In genomic region chr15:96595951-96596350, GRCh38 we compare ENCODE assay signal across 1 cellular context.
TF ChIP-seq lines count a peak whose summit lies in the region.

No MANE protein-coding gene starts in this region.

TF ChIP-seq in HepG2, 621 proteins besides CTCF, POLR2A, EP300 and RAD21 (continued from another document):
- 0 out of 2 replicates have a peak, but pooled peaks have one; percentile 22 for TF ChIP-seq ARID5B (CRISPR knock-in tag; IDR thresholded peaks at IDR 0.05)
- no peak for TF ChIP-seq ZNF468 (CRISPR knock-in tag; IDR thresholded peaks at IDR 0.05)
- no peak for TF ChIP-seq ATF5 (CRISPR knock-in tag; IDR thresholded peaks at IDR 0.05; ENCODE audit: low read depth)
- 0 out of 2 replicates have a peak, but pooled peaks have one; percentile 39 for TF ChIP-seq AHDC1 (CRISPR knock-in tag; IDR thresholded peaks at IDR 0.05; ENCODE audit: borderline replicate concordance)
- no peak for TF ChIP-seq SOX13 (IDR thresholded peaks at IDR 0.05)
- no peak for TF ChIP-seq SOX13 (CRISPR knock-in tag; conservative IDR thresholded peaks at IDR 0.05 in 1 of 2, IDR thresholded peaks at IDR 0.05 in 1 of 2)
- TF ChIP-seq FOXO1 (CRISPR knock-in tag; IDR thresholded peaks at IDR 0.05), result peak; percentile 34; the same call in 1 of the 2 replicates
- no peak for TF ChIP-seq MTA3 (CRISPR knock-in tag; IDR thresholded peaks at IDR 0.05)
- no peak for TF ChIP-seq ZNF713 (CRISPR knock-in tag; IDR thresholded peaks at IDR 0.05)
- no peak for TF ChIP-seq ZNF224 (CRISPR knock-in tag; IDR thresholded peaks at IDR 0.05)
- TF ChIP-seq AGO1 (IDR thresholded peaks at IDR 0.05; ENCODE audit: low read depth, low read length, poor library complexity, severe bottlenecking), result no peak
- TF ChIP-seq RELA (CRISPR knock-in tag; IDR thresholded peaks at IDR 0.05), result no peak
- no peak for TF ChIP-seq KLF12 (CRISPR knock-in tag; IDR thresholded peaks at IDR 0.05; ENCODE audit: borderline replicate concordance)
- TF ChIP-seq HDAC1 (CRISPR knock-in tag; IDR thresholded peaks at IDR 0.05), result 0 out of 2 replicates have a peak, but pooled peaks have one; percentile 21
- TF ChIP-seq ZSCAN22 (CRISPR knock-in tag; IDR thresholded peaks at IDR 0.05), result no peak
- no peak for TF ChIP-seq ZNF563 (CRISPR knock-in tag; IDR thresholded peaks at IDR 0.05)
- TF ChIP-seq ZMAT3 (CRISPR knock-in tag; conservative IDR thresholded peaks at IDR 0.05), result no peak
- TF ChIP-seq BCL6 (CRISPR knock-in tag; IDR thresholded peaks at IDR 0.05), result peak; percentile 34; the same call in 1 of the 2 replicates
- TF ChIP-seq ZNF564 (CRISPR knock-in tag; IDR thresholded peaks at IDR 0.05), result peak; percentile 68; the same call in 1 of the 2 replicates
- no peak for TF ChIP-seq FOXA1 (IDR thresholded peaks at IDR 0.05)
- peak; percentile 62 for TF ChIP-seq FOXA1 (CRISPR knock-in tag; IDR thresholded peaks at IDR 0.05)
- TF ChIP-seq KLF11 (CRISPR knock-in tag; IDR thresholded peaks at IDR 0.05), result no peak
- no peak for TF ChIP-seq MAFG (CRISPR knock-in tag; IDR thresholded peaks at IDR 0.05)
- no peak for TF ChIP-seq FOSL1 (CRISPR knock-in tag; IDR thresholded peaks at IDR 0.05; ENCODE audit: borderline replicate concordance)
- TF ChIP-seq RFXANK (CRISPR knock-in tag; IDR thresholded peaks at IDR 0.05), result no peak
- TF ChIP-seq POGZ (CRISPR knock-in tag; IDR thresholded peaks at IDR 0.05), result 0 out of 2 replicates have a peak, but pooled peaks have one; percentile 33
- TF ChIP-seq HNF4A (CRISPR knock-in tag; IDR thresholded peaks at IDR 0.05), result peak; percentile 70
- no peak for TF ChIP-seq ZNF749 (CRISPR knock-in tag; IDR thresholded peaks at IDR 0.05; ENCODE audit: borderline replicate concordance)
- no peak for TF ChIP-seq ZXDC (CRISPR knock-in tag; IDR thresholded peaks at IDR 0.05)
- TF ChIP-seq ZNF570 (CRISPR knock-in tag; IDR thresholded peaks at IDR 0.05; ENCODE audit: borderline replicate concordance), result no peak
- TF ChIP-seq ZSCAN30 (CRISPR knock-in tag; IDR thresholded peaks at IDR 0.05), result no peak
- TF ChIP-seq ZFP37 (CRISPR knock-in tag; IDR thresholded peaks at IDR 0.05; ENCODE audit: borderline replicate concordance), result no peak
- no peak for TF ChIP-seq ZC3H4 (CRISPR knock-in tag; IDR thresholded peaks at IDR 0.05; ENCODE audit: borderline replicate concordance)
- no peak for TF ChIP-seq ZFP82 (CRISPR knock-in tag; IDR thresholded peaks at IDR 0.05; ENCODE audit: borderline replicate concordance)
- no peak for TF ChIP-seq HDAC6 (IDR thresholded peaks at IDR 0.05; ENCODE audit: low read depth, low read length)
- TF ChIP-seq RARA (CRISPR knock-in tag; IDR thresholded peaks at IDR 0.05), result peak; percentile 23; the same call in 1 of the 2 replicates
- peak; percentile 60; the same call in 1 of the 2 replicates for TF ChIP-seq CEBPB (IDR thresholded peaks at IDR 0.05; ENCODE audit: borderline replicate concordance, low read depth, low read length)
- TF ChIP-seq ARID3A (IDR thresholded peaks at IDR 0.05; ENCODE audit: low read depth, low read length), result 0 out of 2 replicates have a peak, but pooled peaks have one; percentile 18
